Comparison of ENCODE assay signal across 19 cellular contexts in genomic region chr20:57932227-57932864, GRCh38.
"Had no signal": no experiment of that assay in that cellular context is flagged by ENCODE, and none has a peak within 500 bp of the region (broad histone marks: within the 10 kb centered on the region; RNA-seq: fewer than 3 reads in every experiment).

No MANE protein-coding gene starts in this region.

- H3K9me3 Mint-ChIP-seq: natural killer cell had no signal

- FAIRE-seq: colon, frontal cortex, keratinocyte had no signal

- H3K27ac ChIP-seq: dorsolateral prefrontal cortex, lower lobe of right lung, psoas muscle, skin epidermis, spleen, thoracic aorta, tibial nerve, upper lobe of left lung, uterus had no signal

- H3K4me3 Mint-ChIP-seq: natural killer cell; neural crest cell; stimulated activated naive B cell treated with anti-CD40 and anti-IgM and Interleukin-4, amounts not matched to agents 10 μg/mL and 1 μg/mL and 100 μg/mL, for 72 hours; stimulated activated naive CD8-positive, alpha-beta T cell treated with anti-CD3 and anti-CD28 coated beads, Interleukin-15, Interleukin-2, amounts not matched to agents 100 ng/mL and 50 ng/mL, for 24 hours had no signal

- H3K36me3 ChIP-seq: lower lobe of right lung, spleen, thoracic aorta, tibial nerve, upper lobe of left lung, uterus had no signal

- H3K9me3 ChIP-seq: lower lobe of right lung, psoas muscle, thoracic aorta, tibial nerve, upper lobe of left lung, uterus had no signal

- H3K27me3 ChIP-seq: tibial nerve, upper lobe of left lung, uterus had no signal

- H3K4me3 ChIP-seq: dorsolateral prefrontal cortex, lower lobe of right lung, psoas muscle, skin epidermis, spleen, thoracic aorta, tibial nerve, upper lobe of left lung, uterus had no signal

- DNase-seq: effector CD4-positive, alpha-beta T cell; left ventricle myocardium superior; lower lobe of right lung; natural killer cell; psoas muscle; right cardiac atrium; spleen; stimulated activated naive B cell treated with anti-CD40 and anti-IgM and Interleukin-4, amounts not matched to agents 10 μg/mL and 1 μg/mL and 100 μg/mL, for 72 hours; upper lobe of left lung; uterus had no signal

- H3K4me1 Mint-ChIP-seq: stimulated activated naive B cell treated with anti-CD40 and anti-IgM and Interleukin-4, amounts not matched to agents 10 μg/mL and 1 μg/mL and 100 μg/mL, for 72 hours had no signal

- H3K36me3 Mint-ChIP-seq: natural killer cell; stimulated activated naive B cell treated with anti-CD40 and anti-IgM and Interleukin-4, amounts not matched to agents 10 μg/mL and 1 μg/mL and 100 μg/mL, for 72 hours had no signal

- H3K4me1 ChIP-seq: lower lobe of right lung, psoas muscle, spleen, upper lobe of left lung, uterus had no signal

- H3K27ac Mint-ChIP-seq: natural killer cell; stimulated activated naive B cell treated with anti-CD40 and anti-IgM and Interleukin-4, amounts not matched to agents 10 μg/mL and 1 μg/mL and 100 μg/mL, for 72 hours; stimulated activated naive CD8-positive, alpha-beta T cell treated with anti-CD3 and anti-CD28 coated beads, Interleukin-15, Interleukin-2, amounts not matched to agents 100 ng/mL and 50 ng/mL, for 24 hours had no signal
